Comparison of ENCODE assay signal across 8 cellular contexts in genomic region chr15:60389261-60390077, GRCh38. TPM values are rescaled to one million over a fixed set of nuclear protein-coding genes. Genes with fewer than 3 reads are reported as not detected.
DNase-seq lines count a peak whose midpoint lies in the region; ATAC-seq and TF ChIP-seq lines count a peak whose summit lies in the region.

No MANE protein-coding gene starts in this region.

- H3K9me2 ChIP-seq in Loucy (replicated peaks; ENCODE audit: low read depth, low read length) = no peaks in the 10 kb centered on the region

- no peak overlapping the region for H3K9ac ChIP-seq in Loucy (ENCODE audit: low read depth, low read length, poor library complexity, severe bottlenecking)

- no peak overlapping the region for H2AFZ ChIP-seq in Loucy (ENCODE audit: low read length)

- DNase-seq in AG04449 (ENCODE audit: low read depth, low spot score) (no peak), SW480 (ENCODE audit: low spot score) (no peak), NCI-H1105 (lab: John Stamatoyannopoulos, UW) (no peak), MG63 (no peak)
- DNase-seq in effector memory CD4-positive, alpha-beta T cell = peak in 2 of 3 donors; percentile 6 to 14
- DNase-seq in stimulated activated CD8-positive, alpha-beta memory T cell treated with anti-CD3 and anti-CD28 coated beads, Interleukin-4, amount 100 ng/mL, for 48 hours = peak; percentile 41

- no peaks in the 10 kb centered on the region for H3F3A ChIP-seq in Loucy (ENCODE audit: low read depth)

- TF ChIP-seq CTCF in AG04449 (IDR thresholded peaks at IDR 0.05; ENCODE audit: insufficient read depth, low read length, missing control alignments) = no peak
- no peak for TF ChIP-seq CTCF in Loucy (conservative IDR thresholded peaks at IDR 0.05; ENCODE audit: low read length)

- CTCF ChIA-PET in AG04449 (lab: Yijun Ruan, JAX) = no interaction called here

- peak overlapping the region; percentile 46 for H3K27ac ChIP-seq in effector memory CD4-positive, alpha-beta T cell (ENCODE audit: insufficient read depth, low read length, poor library complexity, severe bottlenecking)

- H3K36me3 ChIP-seq in Loucy (ENCODE audit: insufficient read depth, low read length) (no peaks in the 10 kb centered on the region), MG63 (peaks cover 83% of the 10 kb centered on the region)
- H3K36me3 ChIP-seq in effector memory CD4-positive, alpha-beta T cell (ENCODE audit: control insufficient read depth, insufficient read depth, low read length) = peaks cover 3% of the 10 kb centered on the region

- ATAC-seq in GM19468 (IDR thresholded peaks at IDR 0.05; ENCODE audit: extremely low read depth, unreplicated experiment) = peak; percentile 51

- peak overlapping the region; percentile 8 for H3K4me2 ChIP-seq in Loucy (ENCODE audit: low read depth, low read length, poor library complexity, severe bottlenecking)

- H4K20me1 ChIP-seq in Loucy (ENCODE audit: insufficient read depth, low read length, poor library complexity, severe bottlenecking) = no peaks in the 10 kb centered on the region

- H3K79me2 ChIP-seq in Loucy (ENCODE audit: insufficient read depth, low read length) = peaks cover 6% of the 10 kb centered on the region; the same call in 1 of the 2 replicates

- H3K9me3 ChIP-seq in Loucy (ENCODE audit: insufficient read depth, low read depth, low read length) = no peaks in the 10 kb centered on the region
- no peaks in the 10 kb centered on the region for H3K9me3 ChIP-seq in effector memory CD4-positive, alpha-beta T cell (ENCODE audit: control insufficient read depth, low read length)
- no peaks in the 10 kb centered on the region for H3K9me3 ChIP-seq in MG63

- peaks cover 39% of the 10 kb centered on the region for H3K4me1 ChIP-seq in Loucy (ENCODE audit: insufficient read depth, low read length, poor library complexity, severe bottlenecking)
- peaks cover 42% of the 10 kb centered on the region for H3K4me1 ChIP-seq in effector memory CD4-positive, alpha-beta T cell (ENCODE audit: control insufficient read depth, insufficient read depth, low read length, poor library complexity, severe bottlenecking)

- POLR2A ChIA-PET in AG04449 (lab: Yijun Ruan, JAX) = no interaction called here

- H3K27me3 ChIP-seq in Loucy (ENCODE audit: insufficient read depth, low read length, poor library complexity, severe bottlenecking) (no peaks in the 10 kb centered on the region), MG63 (no peaks in the 10 kb centered on the region)
- no peaks in the 10 kb centered on the region for H3K27me3 ChIP-seq in effector memory CD4-positive, alpha-beta T cell (replicated peaks; ENCODE audit: control insufficient read depth, insufficient read depth, low read length, poor library complexity, severe bottlenecking)

- peak overlapping the region; percentile 24 for H3K4me3 ChIP-seq in AG04449 (ENCODE audit: low read depth, low read length)
- H3K4me3 ChIP-seq in Loucy (ENCODE audit: low read length, poor library complexity, severe bottlenecking) = no peak overlapping the region
- peak overlapping the region; percentile 29 for H3K4me3 ChIP-seq in effector memory CD4-positive, alpha-beta T cell (ENCODE audit: insufficient read depth, low read depth, low read length, poor library complexity, severe bottlenecking)
- no peak overlapping the region; the same call in 1 of the 2 replicates for H3K4me3 ChIP-seq in MG63

RNA-seq across cellular contexts. Expression of gene ANXA2, which starts 8.3 kb away (rescaled TPM):
- 5,310 and 5,617 TPM in 2 replicates for total RNA-seq in MG63 (2014; rRNA removed; shearing (Covaris generic); ENCODE audit: low replicate concordance)

Comparison
In these comparisons a context has a peak if more than half of its experiments do, and no peak if none do; other contexts are left out.
1. DNase-seq: peak in effector memory CD4-positive, alpha-beta T cell (2 of 3) and stimulated activated CD8-positive, alpha-beta memory T cell treated with anti-CD3 and anti-CD28 coated beads, Interleukin-4, amount 100 ng/mL, for 48 hours (single experiment); none in AG04449 (single experiment), SW480 (single experiment), NCI-H1105 (single experiment) and MG63 (single experiment).
2. H3K4me3 ChIP-seq: peak in AG04449 (single experiment) and effector memory CD4-positive, alpha-beta T cell (single experiment); none in Loucy (single experiment) and MG63 (single experiment).